Comparison of ENCODE assay signal across 19 cellular contexts in the genomic region with DNA sequence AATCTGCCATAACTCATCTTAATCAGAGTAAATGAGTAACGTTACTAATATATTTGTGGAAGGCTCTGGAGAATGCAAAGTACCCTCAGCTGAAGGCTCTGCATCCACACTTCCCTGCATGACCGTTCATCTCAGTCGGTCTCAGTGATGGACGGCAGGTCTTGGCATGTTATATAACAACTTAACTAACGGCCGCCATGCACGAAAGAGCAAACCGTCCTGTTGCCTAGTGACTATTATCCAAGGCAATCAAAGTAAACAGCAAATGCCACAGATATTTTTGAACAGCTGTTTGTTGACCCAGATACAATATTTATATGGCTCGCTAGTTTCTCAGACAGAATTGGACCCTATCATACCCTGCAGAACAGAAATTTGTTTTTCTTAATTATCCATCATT.
A peak's percentile ranks its signal among the peaks of the same experiment; 100 is the strongest.
DNase-seq lines count a peak whose midpoint lies in the region; ATAC-seq, FAIRE-seq and TF ChIP-seq lines count a peak whose summit lies in the region.
"Had no signal": no experiment of that assay in that cellular context is flagged by ENCODE, and none has a peak within 500 bp of the region (broad histone marks: within the 10 kb centered on the region; RNA-seq: fewer than 3 reads in every experiment).

No MANE protein-coding gene starts in this region.

- no peak overlapping the region for H3K9ac ChIP-seq in neural cell (ENCODE audit: low read length)
- H3K9ac ChIP-seq: BLaER1 had no signal

- no peaks in the 10 kb centered on the region for H3K9me3 ChIP-seq in neural cell (ENCODE audit: low read length)
- no peaks in the 10 kb centered on the region for H3K9me3 ChIP-seq in Peyer's patch
- H3K9me3 ChIP-seq: BLaER1, MG63, sigmoid colon, upper lobe of right lung had no signal

- ATAC-seq in HG02840 (IDR thresholded peaks at IDR 0.05; ENCODE audit: low FRiP score, unreplicated experiment), result no peak
- no peak for ATAC-seq in activated CD8-positive, alpha-beta T cell treated with anti-CD3 and anti-CD28 coated beads for 36 hours
- ATAC-seq: gastroesophageal sphincter, upper lobe of right lung had no signal

- FAIRE-seq in bronchial epithelial cell (lab: Jason Lieb, UNC), result peak; percentile 7

- H3K79me2 ChIP-seq in neural cell (replicated peaks; ENCODE audit: insufficient read depth, low read length), result no peaks in the 10 kb centered on the region

- peak; percentile 24 for DNase-seq in DMS153 treated with DMSO at 0.1 percent for 48 hours (lab: John Stamatoyannopoulos, UW; ENCODE audit: unreplicated experiment)
- DNase-seq in NCI-H187 treated with DMSO at 0.1 percent for 48 hours (lab: John Stamatoyannopoulos, UW), result peak; percentile 6
- DNase-seq in bronchial epithelial cell (ENCODE audit: low read depth), result peak; percentile 35
- DNase-seq in Peyer's patch, result no peak
- no peak for DNase-seq in cortex of kidney (lab: John Stamatoyannopoulos, UW)
- DNase-seq in activated CD8-positive, alpha-beta T cell treated with anti-CD3 and anti-CD28 coated beads for 36 hours, result no peak
- DNase-seq: DMS79 treated with DMSO at 0.1 percent for 48 hours; effector memory CD4-positive, alpha-beta T cell; MG63; NCI-H510A; sigmoid colon; upper lobe of right lung had no signal

- no peak overlapping the region for H3K4me3 Mint-ChIP-seq in activated CD8-positive, alpha-beta T cell treated with anti-CD3 and anti-CD28 coated beads for 36 hours
- H3K4me3 Mint-ChIP-seq: activated naive CD8-positive, alpha-beta T cell; T-helper 1 cell treated with Interleukin-12 subunit alpha and Interleukin-12 subunit beta and Interleukin-4 antibody, amounts not matched to agents 30 μg/mL and 1 μg/mL, for 36 hours had no signal

- CTCF ChIA-PET in activated CD8-positive, alpha-beta T cell treated with anti-CD3 and anti-CD28 coated beads for 36 hours (lab: Charles Lee), result interaction anchor here (0.8 to 1.1 kb wide), 2 partner anchors 15 to 66 kb away, joined by 3 read pairs; no protein-coding TSS in a partner anchor

- TF ChIP-seq RAD21 in neural cell (conservative IDR thresholded peaks at IDR 0.05), result no peak

- H3K36me3 Mint-ChIP-seq in activated CD8-positive, alpha-beta T cell treated with anti-CD3 and anti-CD28 coated beads for 36 hours (ENCODE audit: low read depth), result no peaks in the 10 kb centered on the region

- no peaks in the 10 kb centered on the region for H3K4me1 ChIP-seq in Peyer's patch
- H3K4me1 ChIP-seq: BLaER1, gastroesophageal sphincter, sigmoid colon, upper lobe of right lung had no signal

- H3K27ac Mint-ChIP-seq in activated CD8-positive, alpha-beta T cell treated with anti-CD3 and anti-CD28 coated beads for 36 hours, result no peak overlapping the region
- H3K27ac Mint-ChIP-seq: activated naive CD8-positive, alpha-beta T cell; T-helper 1 cell treated with Interleukin-12 subunit alpha and Interleukin-12 subunit beta and Interleukin-4 antibody, amounts not matched to agents 30 μg/mL and 1 μg/mL, for 36 hours had no signal

- no peaks in the 10 kb centered on the region for H3K27me3 Mint-ChIP-seq in activated CD8-positive, alpha-beta T cell treated with anti-CD3 and anti-CD28 coated beads for 36 hours
- H3K27me3 Mint-ChIP-seq: activated naive CD8-positive, alpha-beta T cell had no signal

- H3K27ac ChIP-seq in neural cell (ENCODE audit: low read length), result no peak overlapping the region
- H3K27ac ChIP-seq in Peyer's patch, result no peak overlapping the region
- H3K27ac ChIP-seq: BLaER1, cardiac muscle cell, gastroesophageal sphincter, sigmoid colon, upper lobe of right lung had no signal

- H3K4me1 Mint-ChIP-seq in activated CD8-positive, alpha-beta T cell treated with anti-CD3 and anti-CD28 coated beads for 36 hours (ENCODE audit: low read depth), result peaks cover 10% of the 10 kb centered on the region

- POLR2A ChIA-PET in activated CD8-positive, alpha-beta T cell treated with anti-CD3 and anti-CD28 coated beads for 36 hours (lab: Charles Lee), result no interaction called here

- H3K9me2 ChIP-seq in neural cell (ENCODE audit: insufficient read depth, low read length), result no peaks in the 10 kb centered on the region

- H3K4me2 ChIP-seq in neural cell (ENCODE audit: low read length), result no peak overlapping the region
- H3K4me2 ChIP-seq: BLaER1 had no signal

- no peak overlapping the region for H2AFZ ChIP-seq in neural cell (ENCODE audit: low read depth, low read length)

- peaks cover 9% of the 10 kb centered on the region for H3K9me3 Mint-ChIP-seq in activated CD8-positive, alpha-beta T cell treated with anti-CD3 and anti-CD28 coated beads for 36 hours

- H3K36me3 ChIP-seq in bronchial epithelial cell (ENCODE audit: control insufficient read depth, insufficient read depth, low read length) (no peaks in the 10 kb centered on the region), neural cell (ENCODE audit: insufficient read depth, low read length) (no peaks in the 10 kb centered on the region), Peyer's patch (no peaks in the 10 kb centered on the region)
- H3K36me3 ChIP-seq: BLaER1, cardiac muscle cell, gastroesophageal sphincter, MG63, sigmoid colon, upper lobe of right lung had no signal

- H3K27me3 ChIP-seq in bronchial epithelial cell (ENCODE audit: control insufficient read depth, insufficient read depth, low read length) (no peaks in the 10 kb centered on the region), neural cell (ENCODE audit: insufficient read depth, low read depth, low read length) (no peaks in the 10 kb centered on the region), Peyer's patch (no peaks in the 10 kb centered on the region)
- H3K27me3 ChIP-seq: BLaER1, cardiac muscle cell, gastroesophageal sphincter, MG63, sigmoid colon, upper lobe of right lung had no signal

- TF ChIP-seq CTCF in bronchial epithelial cell (IDR thresholded peaks at IDR 0.05; ENCODE audit: insufficient read depth, low read length, severe bottlenecking) (no peak), neural cell (IDR thresholded peaks at IDR 0.05; ENCODE audit: poor library complexity, severe bottlenecking) (no peak), Peyer's patch (IDR thresholded peaks at IDR 0.05) (no peak)
- TF ChIP-seq CTCF in activated CD8-positive, alpha-beta T cell treated with anti-CD3 and anti-CD28 coated beads for 36 hours (IDR thresholded peaks at IDR 0.05), result no peak

- no peaks in the 10 kb centered on the region for H3F3A ChIP-seq in neural cell (ENCODE audit: insufficient read depth, low read length, poor library complexity, severe bottlenecking)

- TF ChIP-seq EP300 in neural cell (conservative IDR thresholded peaks at IDR 0.05; ENCODE audit: poor library complexity, severe bottlenecking), result peak; percentile 40

- intact Hi-C loops in activated CD8-positive, alpha-beta T cell treated with anti-CD3 and anti-CD28 coated beads for 36 hours (cut with micrococcal nuclease), result no loop called here

- H4K20me1 ChIP-seq in neural cell (ENCODE audit: insufficient read depth), result no peaks in the 10 kb centered on the region
- H4K20me1 ChIP-seq: BLaER1 had no signal

- H3K4me3 ChIP-seq in bronchial epithelial cell (ENCODE audit: low read depth, low read length) (no peak overlapping the region), neural cell (ENCODE audit: low read length) (no peak overlapping the region), Peyer's patch (no peak overlapping the region)
- H3K4me3 ChIP-seq: BLaER1, cardiac muscle cell, gastroesophageal sphincter, MG63, sigmoid colon, upper lobe of right lung had no signal

- TF ChIP-seq POLR2A in Peyer's patch (IDR thresholded peaks at IDR 0.05), result no peak

TF ChIP-seq in neural cell, 6 proteins besides CTCF, POLR2A, EP300 and RAD21:
- TF ChIP-seq SMC3 (conservative IDR thresholded peaks at IDR 0.05; ENCODE audit: poor library complexity) (no peak), POLR2AphosphoS5 (IDR thresholded peaks at IDR 0.05) (peak; percentile 82)

Comparison
In these comparisons a context has a peak if more than half of its experiments do, and no peak if none do; other contexts are left out.
1. DNase-seq: peak in DMS153 treated with DMSO at 0.1 percent for 48 hours (single experiment), NCI-H187 treated with DMSO at 0.1 percent for 48 hours (single experiment) and bronchial epithelial cell (single experiment); none in Peyer's patch (0 of 3), cortex of kidney (single experiment) and activated CD8-positive, alpha-beta T cell treated with anti-CD3 and anti-CD28 coated beads for 36 hours (single experiment).